ENCODE assay signal across 16 cellular contexts in the genomic region with DNA sequence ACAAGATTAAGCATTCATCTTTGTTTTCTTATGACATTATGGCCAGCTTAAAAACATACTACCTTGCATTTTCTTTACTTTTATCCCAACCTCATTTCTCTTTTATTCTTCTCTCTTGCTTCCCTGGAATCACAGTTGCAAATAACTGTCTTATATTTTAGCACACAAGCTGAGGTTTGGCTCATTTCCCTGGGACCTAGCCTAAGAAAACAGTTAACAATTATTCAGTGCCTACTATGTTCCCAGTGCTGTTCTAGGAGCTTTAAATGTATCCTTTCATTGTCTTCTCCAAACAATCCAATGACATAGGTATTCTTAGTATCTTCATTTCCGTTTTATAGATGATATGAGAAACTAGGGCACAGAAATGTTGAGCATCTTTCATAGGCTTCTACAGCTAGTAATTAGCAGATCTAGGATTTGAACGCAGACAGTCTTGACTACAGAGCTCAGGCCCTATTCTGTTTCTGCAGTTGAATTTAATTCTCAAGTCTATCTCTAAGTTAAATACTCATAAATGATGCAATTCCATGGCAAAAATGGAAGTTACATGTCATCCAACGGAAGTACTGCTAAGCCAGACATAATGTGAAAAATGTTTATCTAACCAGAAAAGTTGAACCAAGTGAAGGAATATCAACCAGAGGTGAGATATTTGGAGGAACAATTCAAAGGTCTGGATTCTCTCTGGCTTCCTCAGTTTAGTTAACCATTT.
"Had no signal": no experiment of that assay in that cellular context is flagged by ENCODE, and none has a peak within 500 bp of the region (broad histone marks: within the 10 kb centered on the region; RNA-seq: fewer than 3 reads in every experiment).

No MANE protein-coding gene starts in this region.

- DNase-seq: activated CD4-positive, CD25-positive, alpha-beta regulatory T cell; activated effector memory CD4-positive, alpha-beta T cell treated with Interleukin-2 at 50 U/mL for 16 hours; activated T-cell treated with anti-CD3 and anti-CD28 coated beads, Interleukin-2, amount 50 U/mL, for 1 hour; anterior cingulate cortex; central memory CD4-positive, alpha-beta T cell; esophagus squamous epithelium; hippocampal formation; midbrain; retina; stimulated activated CD4-positive, alpha-beta T cell treated with anti-CD3 and anti-CD28 coated beads, Interleukin-4, amount 100 ng/mL, for 4 hours; stomach had no signal

- H3K27me3 ChIP-seq: esophagus squamous epithelium, stomach had no signal

- H3K9ac ChIP-seq: neural progenitor cell, parathyroid adenoma had no signal

- H3K79me2 ChIP-seq: parathyroid adenoma had no signal

- H3K27ac ChIP-seq: esophagus squamous epithelium, neural progenitor cell, parathyroid adenoma, SK-N-MC, skin epidermis, stomach, thoracic aorta had no signal

- H3K4me1 ChIP-seq: neural progenitor cell, parathyroid adenoma, stomach had no signal

- H3K36me3 ChIP-seq: esophagus squamous epithelium, neural progenitor cell, stomach, thoracic aorta had no signal

- H3K9me3 ChIP-seq: esophagus squamous epithelium, stomach, thoracic aorta had no signal

- H2AFZ ChIP-seq: neural progenitor cell, parathyroid adenoma had no signal

- H3K4me3 ChIP-seq: esophagus squamous epithelium, neural progenitor cell, SK-N-MC, skin epidermis, stomach, thoracic aorta had no signal
